Comparison of ENCODE assay signal across 16 cellular contexts in the genomic region with DNA sequence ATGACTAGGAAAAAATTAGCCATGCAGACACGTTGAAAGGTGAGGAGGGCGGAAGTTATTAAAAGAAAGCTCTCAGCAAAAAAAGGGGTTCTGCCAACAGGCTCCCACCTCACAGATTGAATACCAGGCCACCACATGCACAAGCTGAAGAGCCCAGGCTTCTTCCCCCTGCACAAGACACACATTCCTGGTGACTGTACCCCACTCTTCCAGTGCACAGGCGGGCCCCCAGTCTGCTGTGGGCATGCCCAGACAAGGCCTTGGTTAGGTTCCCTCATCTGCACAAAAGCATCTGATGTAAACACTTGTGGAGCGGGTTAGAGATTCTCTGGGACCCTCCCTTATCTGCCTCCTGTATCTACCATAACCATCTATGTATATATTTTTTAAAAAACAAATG.
"Had no signal": no experiment of that assay in that cellular context is flagged by ENCODE, and none has a peak within 500 bp of the region (broad histone marks: within the 10 kb centered on the region; RNA-seq: fewer than 3 reads in every experiment).

No MANE protein-coding gene starts in this region.

- FAIRE-seq: islet of Langerhans had no signal

- ATAC-seq: activated CD4-positive, CD25-positive, alpha-beta regulatory T cell treated with anti-CD3 and anti-CD28 coated beads, Interleukin-2, amount 50 U/mL, for 24 hours; gastrocnemius medialis; natural killer cell treated with Interleukin-12 subunit alpha and Interleukin-12 subunit beta and Interleukin-15 and Interleukin-18, amount 100 ng/mL, for 72 hours; right cardiac atrium; stimulated activated naive CD8-positive, alpha-beta T cell treated with anti-CD3 and anti-CD28 coated beads, Interleukin-15, Interleukin-2, amounts not matched to agents 100 U/mL and 50 U/mL, for 24 hours had no signal

- H3K4me1 ChIP-seq: gastrocnemius medialis, left lung, prostate gland, transverse colon had no signal

- H3K27me3 Mint-ChIP-seq: activated naive CD8-positive, alpha-beta T cell treated with anti-CD3 and anti-CD28 coated beads, Interleukin-2, amount 10 ng/mL, durations not matched to agents 7 days and 5 days; dendritic cell treated with granulocyte-macrophage colony-stimulating factor and Interleukin-4, amounts not matched to agents 40 ng/mL and 50 ng/mL, for 4 days; natural killer cell treated with Interleukin-12 subunit alpha and Interleukin-12 subunit beta and Interleukin-15 and Interleukin-18, amount 100 ng/mL, for 72 hours had no signal

- H3K27ac Mint-ChIP-seq: activated naive CD8-positive, alpha-beta T cell treated with anti-CD3 and anti-CD28 coated beads, Interleukin-2, amount 10 ng/mL, durations not matched to agents 7 days and 5 days; dendritic cell treated with granulocyte-macrophage colony-stimulating factor and Interleukin-4, amounts not matched to agents 40 ng/mL and 50 ng/mL, for 4 days; natural killer cell treated with Interleukin-12 subunit alpha and Interleukin-12 subunit beta and Interleukin-15 and Interleukin-18, amount 100 ng/mL, for 72 hours had no signal

- H3K27me3 ChIP-seq: brain microvascular endothelial cell, gastrocnemius medialis, left lung, transverse colon had no signal

- DNase-seq: activated CD4-positive, alpha-beta T cell treated with anti-CD3 and anti-CD28 coated beads, Interleukin-2, amount 50 U/mL, for 1 hour; activated gamma-delta T cell; activated naive CD8-positive, alpha-beta T cell treated with anti-CD3 and anti-CD28 coated beads, Interleukin-2, amount 10 ng/mL, durations not matched to agents 7 days and 5 days; brain microvascular endothelial cell; effector memory CD4-positive, alpha-beta T cell; gastrocnemius medialis; left lung; occipital lobe; right cardiac atrium; stimulated activated naive CD8-positive, alpha-beta T cell treated with anti-CD3 and anti-CD28 coated beads, Interleukin-15, Interleukin-2, amounts not matched to agents 100 U/mL and 50 U/mL, for 24 hours; transverse colon had no signal

- H3K9me3 ChIP-seq: prostate gland had no signal

- H3K4me3 Mint-ChIP-seq: activated naive CD8-positive, alpha-beta T cell treated with anti-CD3 and anti-CD28 coated beads, Interleukin-2, amount 10 ng/mL, durations not matched to agents 7 days and 5 days; dendritic cell treated with granulocyte-macrophage colony-stimulating factor and Interleukin-4, amounts not matched to agents 40 ng/mL and 50 ng/mL, for 4 days; natural killer cell treated with Interleukin-12 subunit alpha and Interleukin-12 subunit beta and Interleukin-15 and Interleukin-18, amount 100 ng/mL, for 72 hours had no signal

- H3K27ac ChIP-seq: brain microvascular endothelial cell, gastrocnemius medialis, left lung, prostate gland, transverse colon had no signal

- H3K36me3 ChIP-seq: brain microvascular endothelial cell, prostate gland had no signal

- H3K4me3 ChIP-seq: gastrocnemius medialis, left lung, prostate gland, transverse colon had no signal
